Comparison of ENCODE assay signal across 22 cellular contexts in the genomic region with DNA sequence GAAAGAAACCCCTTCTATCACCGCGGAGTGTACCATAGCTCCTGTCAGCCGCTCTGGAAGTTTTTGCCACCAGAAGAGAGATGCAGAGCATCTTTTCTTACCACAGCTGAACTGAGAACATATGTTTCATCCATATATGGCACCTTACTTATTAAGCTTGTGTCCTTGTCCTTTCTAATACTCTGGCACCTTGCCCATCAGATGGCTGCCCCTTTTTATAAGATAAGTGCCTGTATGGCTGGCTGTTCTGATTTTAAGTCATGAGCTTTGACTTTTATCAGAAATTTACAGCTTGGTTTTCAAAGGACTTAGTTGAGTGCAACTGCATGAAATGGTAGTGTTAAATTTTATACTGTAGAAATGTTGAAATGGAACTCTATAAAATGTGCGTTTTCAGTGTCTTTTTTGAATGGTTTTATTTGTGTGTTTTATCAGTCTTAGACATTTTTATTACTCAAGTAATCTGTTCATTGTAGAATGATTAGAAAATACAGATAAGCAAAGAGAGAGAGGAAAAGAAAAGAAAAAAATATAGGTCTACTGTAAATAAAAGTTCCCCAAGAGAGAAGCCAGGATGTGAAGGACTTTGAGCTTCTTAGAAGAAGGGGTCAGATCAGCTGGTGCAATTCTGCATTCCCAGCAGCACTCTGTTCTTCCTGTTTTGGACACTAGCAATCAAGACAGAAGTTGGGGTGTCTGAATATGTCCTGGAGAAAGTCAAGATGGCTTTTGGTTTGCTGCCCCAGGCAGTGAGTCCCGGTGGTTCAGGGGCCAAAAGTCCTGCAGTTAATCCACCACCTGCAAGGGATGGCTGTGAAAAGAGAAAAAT. TPM values are rescaled to one million over a fixed set of nuclear protein-coding genes. Genes with fewer than 3 reads are reported as not detected.
DNase-seq lines count a peak whose midpoint lies in the region; ATAC-seq, FAIRE-seq and TF ChIP-seq lines count a peak whose summit lies in the region.
"Had no signal": no experiment of that assay in that cellular context is flagged by ENCODE, and none has a peak within 500 bp of the region (broad histone marks: within the 10 kb centered on the region; RNA-seq: fewer than 3 reads in every experiment).

No MANE protein-coding gene starts in this region.

- DNase-seq in NCI-H2171 treated with DMSO at 0.1 percent for 48 hours (lab: John Stamatoyannopoulos, UW) (peak; percentile 42), NCI-H2171 (lab: John Stamatoyannopoulos, UW) (no peak), SK-N-SH (peak; percentile 65), mucosa of descending colon (no peak), RCC 7860 (ENCODE audit: low spot score) (no peak), D341Med (ENCODE audit: low spot score) (no peak)
- DNase-seq: activated CD4-positive, alpha-beta memory T cell treated with anti-CD3 and anti-CD28 coated beads, Interleukin-2, amount 10 ng/mL, durations not matched to agents 7 days and 5 days; activated naive CD8-positive, alpha-beta T cell treated with anti-CD3 and anti-CD28 coated beads, Interleukin-2, amount 10 ng/mL, durations not matched to agents 7 days and 5 days; activated T-cell treated with anti-CD3 and anti-CD28 coated beads, Interleukin-2, amount 50 U/mL, for 4 hours; brain microvascular endothelial cell; CD8-positive, alpha-beta T cell; H9; immature natural killer cell; Karpas-422; naive thymus-derived CD8-positive, alpha-beta T cell; NCI-H146; NCI-H446 treated with DMSO at 0.1 percent for 48 hours; PC-9; stimulated activated naive CD8-positive, alpha-beta T cell treated with anti-CD3 and anti-CD28 coated beads, Interleukin-15, Interleukin-2, amounts not matched to agents 100 U/mL and 50 U/mL, for 24 hours; transverse colon had no signal

- no peaks in the 10 kb centered on the region for H3K27me3 ChIP-seq in SK-N-SH (ENCODE audit: insufficient read depth)
- H3K27me3 ChIP-seq: brain microvascular endothelial cell, transverse colon had no signal

- 18% methylated on average over 2 of the region's 5 CpGs for WGBS in SK-N-SH (ENCODE audit: low lambda C conversion rate)

- no peaks in the 10 kb centered on the region for H3K79me2 ChIP-seq in SK-N-SH (ENCODE audit: insufficient read depth)

- peak; percentile 50 for ATAC-seq in mucosa of descending colon
- ATAC-seq in GM21576 (IDR thresholded peaks at IDR 0.05; ENCODE audit: unreplicated experiment): no peak
- ATAC-seq: activated T-cell treated with anti-CD3 and anti-CD28 coated beads, Interleukin-2, amount 50 U/mL, for 4 hours; CD8-positive, alpha-beta T cell; naive thymus-derived CD8-positive, alpha-beta T cell; stimulated activated naive CD8-positive, alpha-beta T cell treated with anti-CD3 and anti-CD28 coated beads, Interleukin-15, Interleukin-2, amounts not matched to agents 100 U/mL and 50 U/mL, for 24 hours had no signal

- no peaks in the 10 kb centered on the region for H3K9me2 ChIP-seq in SK-N-SH

- H3K27ac ChIP-seq in HEK293 (ENCODE audit: extremely low read depth, low read depth, low read length): peak overlapping the region; percentile 12; the same call in 1 of the 2 replicates
- peak overlapping the region in 1 of 2 experiments; percentile 98; a peak in 2 of 4 replicates for H3K27ac ChIP-seq in SK-N-SH (ENCODE audit: low read depth in 2 of 2, low read length in 1 of 2)
- H3K27ac ChIP-seq: brain microvascular endothelial cell, PC-9 had no signal

- peak; percentile 34 for TF ChIP-seq RAD21 in SK-N-SH (IDR thresholded peaks at IDR 0.05; ENCODE audit: low read length)

- H3K36me3 ChIP-seq in HEK293 (ENCODE audit: control insufficient read depth in 2 of 2, insufficient read depth in 1 of 2, low read length in 2 of 2): no peaks in the 10 kb centered on the region; a peak in 1 of 3 replicates
- H3K36me3 ChIP-seq in SK-N-SH (replicated peaks in 1 of 2; ENCODE audit: control insufficient read depth in 1 of 2, insufficient read depth in 2 of 2, low read length in 1 of 2): no peaks in the 10 kb centered on the region
- no peaks in the 10 kb centered on the region for H3K36me3 ChIP-seq in mucosa of descending colon (ENCODE audit: low read depth)
- H3K36me3 ChIP-seq: brain microvascular endothelial cell, transverse colon had no signal

- H3K9me3 ChIP-seq in HEK293 (ENCODE audit: control insufficient read depth, insufficient read depth, low read depth, low read length): no peaks in the 10 kb centered on the region
- no peaks in the 10 kb centered on the region for H3K9me3 ChIP-seq in SK-N-SH
- H3K9me3 ChIP-seq in mucosa of descending colon: no peaks in the 10 kb centered on the region
- H3K9me3 ChIP-seq: transverse colon had no signal

- H3K4me3 ChIP-seq in HEK293 (ENCODE audit: low read depth, low read length): no peak overlapping the region
- no peak overlapping the region for H3K4me3 ChIP-seq in SK-N-SH (ENCODE audit: low read depth in 2 of 2, low read length in 1 of 2)
- no peak overlapping the region for H3K4me3 ChIP-seq in mucosa of descending colon
- H3K4me3 ChIP-seq: PC-9, transverse colon had no signal

- H3F3A ChIP-seq in SK-N-SH (replicated peaks; ENCODE audit: insufficient read depth): no peaks in the 10 kb centered on the region

- no peak for FAIRE-seq in RCC 7860 (lab: Jason Lieb, UNC)

- H2AFZ ChIP-seq in SK-N-SH (ENCODE audit: low read depth): no peak overlapping the region
- H2AFZ ChIP-seq: PC-9 had no signal

- no peak overlapping the region for H3K4me2 ChIP-seq in SK-N-SH
- H3K4me2 ChIP-seq: PC-9 had no signal

- TF ChIP-seq EP300 in SK-N-SH (IDR thresholded peaks at IDR 0.05; ENCODE audit: borderline replicate concordance in 1 of 2, low read depth in 1 of 2, low read length in 1 of 2): peak in 1 of 2 experiments; percentile 96; a peak in 2 of 4 replicates

- CTCF ChIA-PET in HEK293 (lab: Yijun Ruan, JAX) (interaction anchor here (1.1 to 1.8 kb wide), 5 partner anchors 36 to 96 kb away, joined by 3 to 6 read pairs (median 4); a partner anchor contains a TSS), SK-N-SH (lab: Yijun Ruan, JAX) (interaction anchor here (0.8 to 4.7 kb wide), 18 partner anchors 9 to 183 kb away, joined by 3 to 19 read pairs (median 4); no protein-coding TSS in a partner anchor)

- POLR2A ChIA-PET in HEK293 (lab: Yijun Ruan, JAX) (interaction anchor here (2.4 kb wide), 1 partner anchor 39 kb away, joined by 10 read pairs; a partner anchor contains a TSS), SK-N-SH (lab: Yijun Ruan, JAX) (interaction anchor here (0.6 to 1.8 kb wide), 5 partner anchors 9 to 452 kb away, joined by 3 to 8 read pairs (median 3); a partner anchor contains a TSS)

- intact Hi-C loops in mucosa of descending colon (cut with DNase I, micrococcal nuclease): no loop called here

- no peaks in the 10 kb centered on the region for H4K20me1 ChIP-seq in SK-N-SH (ENCODE audit: insufficient read depth)

- no peak for TF ChIP-seq CTCF in HEK293 (tag by site-specific recombination; IDR thresholded peaks at IDR 0.05)
- TF ChIP-seq CTCF in SK-N-SH (IDR thresholded peaks at IDR 0.05): no peak
- TF ChIP-seq CTCF in mucosa of descending colon (IDR thresholded peaks at IDR 0.05): no peak

- H3K9ac ChIP-seq in SK-N-SH: no peak overlapping the region

- H3K4me1 ChIP-seq in HEK293 (ENCODE audit: control insufficient read depth, insufficient read depth, low read length) (peaks cover 39% of the 10 kb centered on the region), SK-N-SH (ENCODE audit: control insufficient read depth in 1 of 2, insufficient read depth in 2 of 2, low read depth in 1 of 2, low read length in 1 of 2) (peaks cover 6 to 46% of the 10 kb centered on the region in 2 experiments; a peak in 3 of 4 replicates), mucosa of descending colon (ENCODE audit: low read depth) (peaks cover 7% of the 10 kb centered on the region)

TF ChIP-seq in HEK293, 187 proteins besides CTCF, POLR2A, EP300 and RAD21 (continues in another document):
- TF ChIP-seq ZNF654 (tag by site-specific recombination; IDR thresholded peaks at IDR 0.05; ENCODE audit: low read depth) (no peak), ZXDB (tag by site-specific recombination; IDR thresholded peaks at IDR 0.05) (0 out of 2 replicates have a peak, but pooled peaks have one; percentile 33), OSR2 (tag by site-specific recombination; IDR thresholded peaks at IDR 0.05) (no peak)

TF ChIP-seq in SK-N-SH, 30 proteins besides CTCF, POLR2A, EP300 and RAD21 (continues in another document):
- TF ChIP-seq TCF12 (IDR thresholded peaks at IDR 0.05) (peak; percentile 64), FOXJ3 (CRISPR knock-in tag; IDR thresholded peaks at IDR 0.05) (peak; percentile 54; the same call in 1 of the 2 replicates), RCOR1 (IDR thresholded peaks at IDR 0.05; ENCODE audit: low read length) (peak; percentile 94), SMC3 (IDR thresholded peaks at IDR 0.05; ENCODE audit: low read depth, low read length) (peak; percentile 4; the same call in 1 of the 2 replicates), GABPA (IDR thresholded peaks at IDR 0.05; ENCODE audit: low read depth) (no peak), TEAD4 (IDR thresholded peaks at IDR 0.05; ENCODE audit: borderline replicate concordance, insufficient read depth) (no peak), NRF1 (IDR thresholded peaks at IDR 0.05; ENCODE audit: low read depth, low read length) (no peak), POLR2AphosphoS5 (IDR thresholded peaks at IDR 0.05; ENCODE audit: low read depth, low read length) (peak; percentile 30; the same call in 1 of the 2 replicates), YY1 (IDR thresholded peaks at IDR 0.05; ENCODE audit: low read depth) (no peak)
- TF ChIP-seq, protein P1, sequence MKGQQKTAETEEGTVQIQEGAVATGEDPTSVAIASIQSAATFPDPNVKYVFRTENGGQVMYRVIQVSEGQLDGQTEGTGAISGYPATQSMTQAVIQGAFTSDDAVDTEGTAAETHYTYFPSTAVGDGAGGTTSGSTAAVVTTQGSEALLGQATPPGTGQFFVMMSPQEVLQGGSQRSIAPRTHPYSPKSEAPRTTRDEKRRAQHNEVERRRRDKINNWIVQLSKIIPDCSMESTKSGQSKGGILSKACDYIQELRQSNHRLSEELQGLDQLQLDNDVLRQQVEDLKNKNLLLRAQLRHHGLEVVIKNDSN (IDR thresholded peaks at IDR 0.05; ENCODE audit: borderline replicate concordance, low read depth): no peak
- TF ChIP-seq, protein P2, sequence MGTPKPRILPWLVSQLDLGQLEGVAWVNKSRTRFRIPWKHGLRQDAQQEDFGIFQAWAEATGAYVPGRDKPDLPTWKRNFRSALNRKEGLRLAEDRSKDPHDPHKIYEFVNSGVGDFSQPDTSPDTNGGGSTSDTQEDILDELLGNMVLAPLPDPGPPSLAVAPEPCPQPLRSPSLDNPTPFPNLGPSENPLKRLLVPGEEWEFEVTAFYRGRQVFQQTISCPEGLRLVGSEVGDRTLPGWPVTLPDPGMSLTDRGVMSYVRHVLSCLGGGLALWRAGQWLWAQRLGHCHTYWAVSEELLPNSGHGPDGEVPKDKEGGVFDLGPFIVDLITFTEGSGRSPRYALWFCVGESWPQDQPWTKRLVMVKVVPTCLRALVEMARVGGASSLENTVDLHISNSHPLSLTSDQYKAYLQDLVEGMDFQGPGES (IDR thresholded peaks at IDR 0.05; ENCODE audit: low read depth, low read length): no peak; the same call in 1 of the 2 replicates

RNA-seq across cellular contexts. Expression of a gene that starts 38.8 kb away (rescaled TPM):
- polyA plus RNA-seq in SK-N-SH (2012; rRNA removed): 6.1 and 8.4 TPM in 2 replicates
- 4.4 and 4.6 TPM in 2 replicates for polyA plus RNA-seq in SK-N-SH (2012; cell fraction: cytosol; rRNA removed)
- polyA plus RNA-seq in SK-N-SH (2012; cell fraction: nucleus; rRNA removed): 19.4 and 33.8 TPM in 2 replicates
- 10 to 100 TPM; 52.9 to 96.0 (median 67.8) TPM for total RNA-seq in mucosa of descending colon

Comparison
In these comparisons a context has a peak if more than half of its experiments do, and no peak if none do; other contexts are left out.
1. DNase-seq: peak in NCI-H2171 treated with DMSO at 0.1 percent for 48 hours (single experiment) and SK-N-SH (single experiment); none in NCI-H2171 (single experiment), mucosa of descending colon (0 of 3), RCC 7860 (single experiment) and D341Med (single experiment).